Comparison of ENCODE assay signal across 1 cellular context in the genomic region with DNA sequence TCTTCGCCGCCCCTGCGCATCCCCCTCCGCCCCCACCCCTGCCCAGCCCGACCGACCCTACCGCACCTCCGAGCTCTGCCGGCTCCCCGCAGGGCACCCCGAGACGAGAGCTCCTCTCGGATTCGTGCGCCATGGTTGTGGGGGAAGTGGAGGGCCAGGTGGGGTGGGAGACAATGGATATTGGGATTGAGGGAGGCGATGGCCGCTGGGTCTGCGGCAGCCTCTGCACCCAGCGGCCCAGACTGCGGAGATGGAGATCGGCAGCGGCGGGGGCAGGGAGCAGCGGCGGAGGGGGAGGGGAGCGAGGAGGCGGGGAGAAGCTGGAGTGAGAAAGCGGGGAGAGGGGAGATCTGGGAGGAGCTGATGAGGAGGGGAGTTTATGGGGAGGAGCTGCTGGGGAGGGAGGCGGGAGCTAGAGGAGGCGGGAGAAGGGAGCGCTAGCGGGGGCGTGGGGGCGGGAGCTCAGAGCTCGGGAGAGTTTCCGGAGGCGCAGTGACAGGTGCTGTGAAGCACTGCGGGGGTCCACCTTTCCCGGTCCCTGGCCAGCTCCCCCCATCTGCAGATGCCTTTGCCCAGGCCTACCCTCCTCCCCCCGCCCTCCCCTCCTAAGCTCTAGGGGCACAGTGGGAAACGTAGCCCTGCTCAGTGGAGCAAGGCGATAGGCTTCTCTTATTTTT.
TF ChIP-seq lines count a peak whose summit lies in the region.

A gene (minus strand): TSS at position 352 of the 677 bp plus-strand sequence. CDS start 219 bp downstream, at position 133.

TF ChIP-seq in HEK293, 187 proteins besides CTCF, POLR2A, EP300 and RAD21 (continued from another document):
- TF ChIP-seq, protein P1, sequence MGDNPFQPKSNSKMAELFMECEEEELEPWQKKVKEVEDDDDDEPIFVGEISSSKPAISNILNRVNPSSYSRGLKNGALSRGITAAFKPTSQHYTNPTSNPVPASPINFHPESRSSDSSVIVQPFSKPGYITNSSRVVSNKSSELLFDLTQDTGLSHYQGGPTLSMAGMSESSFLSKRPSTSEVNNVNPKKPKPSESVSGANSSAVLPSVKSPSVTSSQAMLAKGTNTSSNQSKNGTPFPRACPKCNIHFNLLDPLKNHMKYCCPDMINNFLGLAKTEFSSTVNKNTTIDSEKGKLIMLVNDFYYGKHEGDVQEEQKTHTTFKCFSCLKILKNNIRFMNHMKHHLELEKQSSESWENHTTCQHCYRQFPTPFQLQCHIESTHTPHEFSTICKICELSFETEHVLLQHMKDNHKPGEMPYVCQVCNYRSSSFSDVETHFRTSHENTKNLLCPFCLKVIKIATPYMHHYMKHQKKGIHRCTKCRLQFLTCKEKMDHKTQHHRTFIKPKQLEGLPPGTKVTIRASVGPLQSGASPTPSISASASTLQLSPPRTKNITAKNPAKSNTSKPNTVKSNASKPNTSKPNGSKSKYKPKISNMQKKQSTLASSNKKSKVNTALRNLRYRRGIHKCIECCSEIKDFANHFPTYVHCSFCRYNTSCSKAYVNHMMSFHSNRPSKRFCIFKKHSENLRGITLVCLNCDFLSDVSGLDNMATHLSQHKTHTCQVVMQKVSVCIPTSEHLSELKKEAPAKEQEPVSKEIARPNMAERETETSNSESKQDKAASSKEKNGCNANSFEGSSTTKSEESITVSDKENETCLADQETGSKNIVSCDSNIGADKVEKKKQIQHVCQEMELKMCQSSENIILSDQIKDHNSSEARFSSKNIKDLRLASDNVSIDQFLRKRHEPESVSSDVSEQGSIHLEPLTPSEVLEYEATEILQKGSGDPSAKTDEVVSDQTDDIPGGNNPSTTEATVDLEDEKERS (tag by site-specific recombination; IDR thresholded peaks at IDR 0.05): no peak
- TF ChIP-seq, protein P2, sequence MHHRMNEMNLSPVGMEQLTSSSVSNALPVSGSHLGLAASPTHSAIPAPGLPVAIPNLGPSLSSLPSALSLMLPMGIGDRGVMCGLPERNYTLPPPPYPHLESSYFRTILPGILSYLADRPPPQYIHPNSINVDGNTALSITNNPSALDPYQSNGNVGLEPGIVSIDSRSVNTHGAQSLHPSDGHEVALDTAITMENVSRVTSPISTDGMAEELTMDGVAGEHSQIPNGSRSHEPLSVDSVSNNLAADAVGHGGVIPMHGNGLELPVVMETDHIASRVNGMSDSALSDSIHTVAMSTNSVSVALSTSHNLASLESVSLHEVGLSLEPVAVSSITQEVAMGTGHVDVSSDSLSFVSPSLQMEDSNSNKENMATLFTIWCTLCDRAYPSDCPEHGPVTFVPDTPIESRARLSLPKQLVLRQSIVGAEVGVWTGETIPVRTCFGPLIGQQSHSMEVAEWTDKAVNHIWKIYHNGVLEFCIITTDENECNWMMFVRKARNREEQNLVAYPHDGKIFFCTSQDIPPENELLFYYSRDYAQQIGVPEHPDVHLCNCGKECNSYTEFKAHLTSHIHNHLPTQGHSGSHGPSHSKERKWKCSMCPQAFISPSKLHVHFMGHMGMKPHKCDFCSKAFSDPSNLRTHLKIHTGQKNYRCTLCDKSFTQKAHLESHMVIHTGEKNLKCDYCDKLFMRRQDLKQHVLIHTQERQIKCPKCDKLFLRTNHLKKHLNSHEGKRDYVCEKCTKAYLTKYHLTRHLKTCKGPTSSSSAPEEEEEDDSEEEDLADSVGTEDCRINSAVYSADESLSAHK (tag by site-specific recombination; IDR thresholded peaks at IDR 0.05): no peak
- TF ChIP-seq TRIM28 (IDR thresholded peaks at IDR 0.05; ENCODE audit: borderline replicate concordance, low read length): no peak
- no peak for TF ChIP-seq ZNF19 (tag by site-specific recombination; IDR thresholded peaks at IDR 0.05; ENCODE audit: low read depth)
- TF ChIP-seq SP2 (tag by site-specific recombination; IDR thresholded peaks at IDR 0.05): peak; percentile 97
- TF ChIP-seq ZNF211 (tag by site-specific recombination; IDR thresholded peaks at IDR 0.05; ENCODE audit: low read depth): no peak
- no peak for TF ChIP-seq ZNF157 (tag by site-specific recombination; IDR thresholded peaks at IDR 0.05)
- no peak for TF ChIP-seq FEZF1 (tag by site-specific recombination; IDR thresholded peaks at IDR 0.05)
- TF ChIP-seq ZSCAN30 (tag by site-specific recombination; IDR thresholded peaks at IDR 0.05): no peak; the same call in 1 of the 2 replicates
- TF ChIP-seq, protein P3, sequence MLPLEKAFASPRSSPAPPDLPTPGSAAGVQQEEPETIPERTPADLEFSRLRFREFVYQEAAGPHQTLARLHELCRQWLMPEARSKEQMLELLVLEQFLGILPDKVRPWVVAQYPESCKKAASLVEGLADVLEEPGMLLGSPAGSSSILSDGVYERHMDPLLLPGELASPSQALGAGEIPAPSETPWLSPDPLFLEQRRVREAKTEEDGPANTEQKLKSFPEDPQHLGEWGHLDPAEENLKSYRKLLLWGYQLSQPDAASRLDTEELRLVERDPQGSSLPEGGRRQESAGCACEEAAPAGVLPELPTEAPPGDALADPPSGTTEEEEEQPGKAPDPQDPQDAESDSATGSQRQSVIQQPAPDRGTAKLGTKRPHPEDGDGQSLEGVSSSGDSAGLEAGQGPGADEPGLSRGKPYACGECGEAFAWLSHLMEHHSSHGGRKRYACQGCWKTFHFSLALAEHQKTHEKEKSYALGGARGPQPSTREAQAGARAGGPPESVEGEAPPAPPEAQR (tag by site-specific recombination; IDR thresholded peaks at IDR 0.05): no peak
- TF ChIP-seq ZNF394 (tag by site-specific recombination; IDR thresholded peaks at IDR 0.05; ENCODE audit: borderline replicate concordance): peak; percentile 100
